1 cellular context compared by ENCODE assay signal in genomic region chr4:107719927-107720722, GRCh38.
TF ChIP-seq lines count a peak whose summit lies in the region.

TSS of gene PAPSS1 (minus strand) at chr4:107720234. CDS start at chr4:107720179, 55 bp downstream.

TF ChIP-seq in K562, 482 proteins besides CTCF, POLR2A, EP300 and RAD21 (continued from another document and continues in another):
- TF ChIP-seq, protein P1, sequence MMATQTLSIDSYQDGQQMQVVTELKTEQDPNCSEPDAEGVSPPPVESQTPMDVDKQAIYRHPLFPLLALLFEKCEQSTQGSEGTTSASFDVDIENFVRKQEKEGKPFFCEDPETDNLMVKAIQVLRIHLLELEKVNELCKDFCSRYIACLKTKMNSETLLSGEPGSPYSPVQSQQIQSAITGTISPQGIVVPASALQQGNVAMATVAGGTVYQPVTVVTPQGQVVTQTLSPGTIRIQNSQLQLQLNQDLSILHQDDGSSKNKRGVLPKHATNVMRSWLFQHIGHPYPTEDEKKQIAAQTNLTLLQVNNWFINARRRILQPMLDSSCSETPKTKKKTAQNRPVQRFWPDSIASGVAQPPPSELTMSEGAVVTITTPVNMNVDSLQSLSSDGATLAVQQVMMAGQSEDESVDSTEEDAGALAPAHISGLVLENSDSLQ (IDR thresholded peaks at IDR 0.05), result no peak
- TF ChIP-seq, protein P2, sequence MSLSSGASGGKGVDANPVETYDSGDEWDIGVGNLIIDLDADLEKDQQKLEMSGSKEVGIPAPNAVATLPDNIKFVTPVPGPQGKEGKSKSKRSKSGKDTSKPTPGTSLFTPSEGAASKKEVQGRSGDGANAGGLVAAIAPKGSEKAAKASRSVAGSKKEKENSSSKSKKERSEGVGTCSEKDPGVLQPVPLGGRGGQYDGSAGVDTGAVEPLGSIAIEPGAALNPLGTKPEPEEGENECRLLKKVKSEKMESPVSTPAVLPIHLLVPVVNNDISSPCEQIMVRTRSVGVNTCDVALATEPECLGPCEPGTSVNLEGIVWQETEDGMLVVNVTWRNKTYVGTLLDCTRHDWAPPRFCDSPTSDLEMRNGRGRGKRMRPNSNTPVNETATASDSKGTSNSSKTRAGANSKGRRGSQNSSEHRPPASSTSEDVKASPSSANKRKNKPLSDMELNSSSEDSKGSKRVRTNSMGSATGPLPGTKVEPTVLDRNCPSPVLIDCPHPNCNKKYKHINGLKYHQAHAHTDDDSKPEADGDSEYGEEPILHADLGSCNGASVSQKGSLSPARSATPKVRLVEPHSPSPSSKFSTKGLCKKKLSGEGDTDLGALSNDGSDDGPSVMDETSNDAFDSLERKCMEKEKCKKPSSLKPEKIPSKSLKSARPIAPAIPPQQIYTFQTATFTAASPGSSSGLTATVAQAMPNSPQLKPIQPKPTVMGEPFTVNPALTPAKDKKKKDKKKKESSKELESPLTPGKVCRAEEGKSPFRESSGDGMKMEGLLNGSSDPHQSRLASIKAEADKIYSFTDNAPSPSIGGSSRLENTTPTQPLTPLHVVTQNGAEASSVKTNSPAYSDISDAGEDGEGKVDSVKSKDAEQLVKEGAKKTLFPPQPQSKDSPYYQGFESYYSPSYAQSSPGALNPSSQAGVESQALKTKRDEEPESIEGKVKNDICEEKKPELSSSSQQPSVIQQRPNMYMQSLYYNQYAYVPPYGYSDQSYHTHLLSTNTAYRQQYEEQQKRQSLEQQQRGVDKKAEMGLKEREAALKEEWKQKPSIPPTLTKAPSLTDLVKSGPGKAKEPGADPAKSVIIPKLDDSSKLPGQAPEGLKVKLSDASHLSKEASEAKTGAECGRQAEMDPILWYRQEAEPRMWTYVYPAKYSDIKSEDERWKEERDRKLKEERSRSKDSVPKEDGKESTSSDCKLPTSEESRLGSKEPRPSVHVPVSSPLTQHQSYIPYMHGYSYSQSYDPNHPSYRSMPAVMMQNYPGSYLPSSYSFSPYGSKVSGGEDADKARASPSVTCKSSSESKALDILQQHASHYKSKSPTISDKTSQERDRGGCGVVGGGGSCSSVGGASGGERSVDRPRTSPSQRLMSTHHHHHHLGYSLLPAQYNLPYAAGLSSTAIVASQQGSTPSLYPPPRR (CRISPR knock-in tag; IDR thresholded peaks at IDR 0.05; ENCODE audit: borderline replicate concordance), result no peak
- TF ChIP-seq PCBP2 (IDR thresholded peaks at IDR 0.05; ENCODE audit: low read depth, low read length, poor library complexity, severe bottlenecking) (no peak), DNMT1 (IDR thresholded peaks at IDR 0.05) (no peak), CAMTA2 (CRISPR knock-in tag; conservative IDR thresholded peaks at IDR 0.05) (no peak), LEF1 (IDR thresholded peaks at IDR 0.05) (no peak), NFXL1 (CRISPR knock-in tag; IDR thresholded peaks at IDR 0.05) (no peak), RBM25 (IDR thresholded peaks at IDR 0.05; ENCODE audit: low read depth, low read length, severe bottlenecking) (no peak), YY1 (IDR thresholded peaks at IDR 0.05; ENCODE audit: borderline replicate concordance in 1 of 3, control insufficient read depth in 1 of 3, extremely low read depth in 1 of 3, insufficient read depth in 3 of 3, insufficient read length in 1 of 3, insufficient replicate concordance in 2 of 3, low read depth in 1 of 3, low read length in 2 of 3) (peak in 2 of 3 experiments; percentile 40 to 49), MXI1 (IDR thresholded peaks at IDR 0.05; ENCODE audit: low read depth, low read length) (no peak), MCM7 (IDR thresholded peaks at IDR 0.05) (no peak), SMARCA5 (IDR thresholded peaks at IDR 0.05) (no peak), REST (CRISPR knock-in tag; IDR thresholded peaks at IDR 0.05; ENCODE audit: low read depth) (no peak), ZNF583 (CRISPR knock-in tag; IDR thresholded peaks at IDR 0.05) (no peak), ZNF121 (CRISPR knock-in tag; conservative IDR thresholded peaks at IDR 0.05) (no peak), RFX7 (CRISPR knock-in tag; IDR thresholded peaks at IDR 0.05) (no peak), SUPT5H (IDR thresholded peaks at IDR 0.05) (peak; percentile 66; the same call in 1 of the 2 replicates), ZNF668 (CRISPR knock-in tag; IDR thresholded peaks at IDR 0.05) (no peak), ILF3 (IDR thresholded peaks at IDR 0.05; ENCODE audit: borderline replicate concordance) (no peak), ZNF24 (IDR thresholded peaks at IDR 0.05) (no peak), ZNF212 (CRISPR knock-in tag; IDR thresholded peaks at IDR 0.05) (no peak), NRF1 (conservative IDR thresholded peaks at IDR 0.05 in 1 of 2, IDR thresholded peaks at IDR 0.05 in 1 of 2) (peak; percentile 98), THAP12 (CRISPR knock-in tag; IDR thresholded peaks at IDR 0.05) (0 out of 2 replicates have a peak, but pooled peaks have one; percentile 31), POLR3A (IDR thresholded peaks at IDR 0.05; ENCODE audit: borderline replicate concordance, extremely low read depth, insufficient read depth, insufficient read length) (no peak), SREBF1 (IDR thresholded peaks at IDR 0.05; ENCODE audit: borderline replicate concordance, low read depth, low read length) (0 out of 2 replicates have a peak, but pooled peaks have one; percentile 39), ZNF146 (CRISPR knock-in tag; IDR thresholded peaks at IDR 0.05; ENCODE audit: unreplicated experiment) (peak; percentile 4), POLR2G (IDR thresholded peaks at IDR 0.05; ENCODE audit: low read depth, low read length) (peak; percentile 83), ZNF41 (CRISPR knock-in tag; conservative IDR thresholded peaks at IDR 0.05) (no peak), ARID1B (IDR thresholded peaks at IDR 0.05) (no peak), E2F8 (IDR thresholded peaks at IDR 0.05; ENCODE audit: low read depth, partially characterized antibody) (peak; percentile 58), TAF1 (IDR thresholded peaks at IDR 0.05; ENCODE audit: control insufficient read depth, extremely low read depth, insufficient read depth, low read length, severe bottlenecking) (peak; percentile 59), RBBP5 (IDR thresholded peaks at IDR 0.05; ENCODE audit: borderline replicate concordance, insufficient read depth, low read length, poor library complexity, severe bottlenecking) (peak; percentile 91), SNIP1 (IDR thresholded peaks at IDR 0.05; ENCODE audit: low read depth) (no peak), ZNF431 (CRISPR knock-in tag; IDR thresholded peaks at IDR 0.05) (no peak), MTA1 (IDR thresholded peaks at IDR 0.05; ENCODE audit: borderline replicate concordance) (no peak), ZNF175 (CRISPR knock-in tag; IDR thresholded peaks at IDR 0.05; ENCODE audit: low read depth) (peak; percentile 37; the same call in 1 of the 2 replicates), KLF10 (CRISPR knock-in tag; IDR thresholded peaks at IDR 0.05) (no peak), NUFIP1 (IDR thresholded peaks at IDR 0.05; ENCODE audit: partially characterized antibody) (no peak), ZZZ3 (IDR thresholded peaks at IDR 0.05) (no peak), SIN3A (IDR thresholded peaks at IDR 0.05; ENCODE audit: borderline replicate concordance in 2 of 2, control insufficient read depth in 1 of 2, low read depth in 2 of 2, low read length in 2 of 2) (peak in 1 of 2 experiments; percentile 1; a peak in 1 of 4 replicates), FOXA1 (IDR thresholded peaks at IDR 0.05; ENCODE audit: borderline replicate concordance) (no peak), HNRNPK (IDR thresholded peaks at IDR 0.05; ENCODE audit: low read depth, low read length, poor library complexity, severe bottlenecking) (no peak), STAG1 (CRISPR knock-in tag; IDR thresholded peaks at IDR 0.05; ENCODE audit: borderline replicate concordance) (no peak), TEAD2 (tag; IDR thresholded peaks at IDR 0.05) (peak; percentile 66; the same call in 1 of the 2 replicates), ELF1 (tag; IDR thresholded peaks at IDR 0.05) (no peak), SMARCC2 (IDR thresholded peaks at IDR 0.05; ENCODE audit: low read depth) (no peak)
- TF ChIP-seq, protein P3, sequence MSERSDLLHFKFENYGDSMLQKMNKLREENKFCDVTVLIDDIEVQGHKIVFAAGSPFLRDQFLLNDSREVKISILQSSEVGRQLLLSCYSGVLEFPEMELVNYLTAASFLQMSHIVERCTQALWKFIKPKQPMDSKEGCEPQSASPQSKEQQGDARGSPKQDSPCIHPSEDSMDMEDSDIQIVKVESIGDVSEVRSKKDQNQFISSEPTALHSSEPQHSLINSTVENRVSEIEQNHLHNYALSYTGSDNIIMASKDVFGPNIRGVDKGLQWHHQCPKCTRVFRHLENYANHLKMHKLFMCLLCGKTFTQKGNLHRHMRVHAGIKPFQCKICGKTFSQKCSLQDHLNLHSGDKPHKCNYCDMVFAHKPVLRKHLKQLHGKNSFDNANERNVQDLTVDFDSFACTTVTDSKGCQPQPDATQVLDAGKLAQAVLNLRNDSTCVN (CRISPR knock-in tag; IDR thresholded peaks at IDR 0.05), result no peak
- TF ChIP-seq, protein P4, sequence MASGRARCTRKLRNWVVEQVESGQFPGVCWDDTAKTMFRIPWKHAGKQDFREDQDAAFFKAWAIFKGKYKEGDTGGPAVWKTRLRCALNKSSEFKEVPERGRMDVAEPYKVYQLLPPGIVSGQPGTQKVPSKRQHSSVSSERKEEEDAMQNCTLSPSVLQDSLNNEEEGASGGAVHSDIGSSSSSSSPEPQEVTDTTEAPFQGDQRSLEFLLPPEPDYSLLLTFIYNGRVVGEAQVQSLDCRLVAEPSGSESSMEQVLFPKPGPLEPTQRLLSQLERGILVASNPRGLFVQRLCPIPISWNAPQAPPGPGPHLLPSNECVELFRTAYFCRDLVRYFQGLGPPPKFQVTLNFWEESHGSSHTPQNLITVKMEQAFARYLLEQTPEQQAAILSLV (tag; IDR thresholded peaks at IDR 0.05), result no peak
- TF ChIP-seq, protein P5, sequence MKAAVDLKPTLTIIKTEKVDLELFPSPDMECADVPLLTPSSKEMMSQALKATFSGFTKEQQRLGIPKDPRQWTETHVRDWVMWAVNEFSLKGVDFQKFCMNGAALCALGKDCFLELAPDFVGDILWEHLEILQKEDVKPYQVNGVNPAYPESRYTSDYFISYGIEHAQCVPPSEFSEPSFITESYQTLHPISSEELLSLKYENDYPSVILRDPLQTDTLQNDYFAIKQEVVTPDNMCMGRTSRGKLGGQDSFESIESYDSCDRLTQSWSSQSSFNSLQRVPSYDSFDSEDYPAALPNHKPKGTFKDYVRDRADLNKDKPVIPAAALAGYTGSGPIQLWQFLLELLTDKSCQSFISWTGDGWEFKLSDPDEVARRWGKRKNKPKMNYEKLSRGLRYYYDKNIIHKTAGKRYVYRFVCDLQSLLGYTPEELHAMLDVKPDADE (conservative IDR thresholded peaks at IDR 0.05; ENCODE audit: control insufficient read depth, low read depth, low read length), result no peak
- TF ChIP-seq, protein P6, sequence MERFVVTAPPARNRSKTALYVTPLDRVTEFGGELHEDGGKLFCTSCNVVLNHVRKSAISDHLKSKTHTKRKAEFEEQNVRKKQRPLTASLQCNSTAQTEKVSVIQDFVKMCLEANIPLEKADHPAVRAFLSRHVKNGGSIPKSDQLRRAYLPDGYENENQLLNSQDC (CRISPR knock-in tag; IDR thresholded peaks at IDR 0.05), result no peak
